1 cellular context compared by ENCODE assay signal in the genomic region with DNA sequence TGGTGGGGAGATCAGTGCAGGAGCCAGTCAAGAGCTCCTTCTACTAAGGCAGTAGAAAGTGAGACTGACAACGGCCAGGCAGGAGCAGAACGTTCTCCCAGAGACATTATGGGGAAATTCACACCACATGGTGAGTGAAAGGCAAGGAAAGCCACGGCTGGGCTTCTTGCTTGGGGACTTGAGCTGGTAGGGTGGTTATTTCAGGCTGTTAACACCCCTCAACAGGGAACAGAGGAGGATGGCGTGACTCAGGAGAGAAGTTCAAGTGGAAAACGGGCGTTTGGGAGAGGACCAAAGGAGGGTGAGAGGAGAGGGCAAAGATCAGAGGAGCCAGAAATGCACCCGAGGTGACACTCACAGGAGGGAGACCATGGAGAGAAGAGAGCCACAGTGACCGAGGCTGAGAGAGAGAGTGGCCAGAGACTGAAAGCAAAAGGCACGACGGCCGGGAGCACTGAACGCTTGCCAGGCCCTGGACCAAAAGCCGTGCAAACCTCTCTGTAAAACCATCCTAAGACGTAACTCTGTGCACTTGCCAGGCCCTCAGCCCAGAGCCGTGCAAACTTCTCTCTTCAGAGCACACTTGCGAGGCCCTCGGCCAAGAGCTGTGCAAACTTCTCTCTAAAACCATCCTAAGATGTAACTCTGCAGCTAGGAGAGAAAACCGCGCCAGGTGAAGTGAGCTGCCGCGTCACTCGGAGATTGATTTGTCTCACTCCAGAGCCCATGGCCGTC.
TF ChIP-seq lines count a peak whose summit lies in the region.

No MANE protein-coding gene starts in this region.

TF ChIP-seq in H1, 55 proteins besides CTCF, POLR2A, EP300 and RAD21:
- TF ChIP-seq RXRA (IDR thresholded peaks at IDR 0.05; ENCODE audit: insufficient read depth, low read depth, low read length) (no peak), FOSL1 (IDR thresholded peaks at IDR 0.05; ENCODE audit: insufficient read depth, low read depth, low read length) (no peak), ASH2L (IDR thresholded peaks at IDR 0.05; ENCODE audit: low read length) (no peak), TCF12 (IDR thresholded peaks at IDR 0.05; ENCODE audit: low read depth, low read length) (no peak), CBX5 (IDR thresholded peaks at IDR 0.05; ENCODE audit: low read depth, low read length) (no peak), KDM5A (IDR thresholded peaks at IDR 0.05; ENCODE audit: low read length) (no peak), CEBPB (IDR thresholded peaks at IDR 0.05; ENCODE audit: low read depth, low read length) (no peak), POU5F1 (IDR thresholded peaks at IDR 0.05; ENCODE audit: low read depth, low read length) (no peak), CTBP2 (IDR thresholded peaks at IDR 0.05; ENCODE audit: borderline replicate concordance, insufficient read depth, insufficient read length, low read length) (no peak), TAF1 (IDR thresholded peaks at IDR 0.05; ENCODE audit: low read depth, low read length) (no peak), CHD1 (IDR thresholded peaks at IDR 0.05; ENCODE audit: low read depth, low read length) (no peak), TBP (IDR thresholded peaks at IDR 0.05; ENCODE audit: low read depth, low read length) (no peak), GTF2F1 (IDR thresholded peaks at IDR 0.05; ENCODE audit: borderline replicate concordance, low read depth, low read length) (no peak), SP4 (IDR thresholded peaks at IDR 0.05; ENCODE audit: low read length) (no peak), SRF (IDR thresholded peaks at IDR 0.05; ENCODE audit: low read depth, low read length) (no peak)
- TF ChIP-seq, protein P1, sequence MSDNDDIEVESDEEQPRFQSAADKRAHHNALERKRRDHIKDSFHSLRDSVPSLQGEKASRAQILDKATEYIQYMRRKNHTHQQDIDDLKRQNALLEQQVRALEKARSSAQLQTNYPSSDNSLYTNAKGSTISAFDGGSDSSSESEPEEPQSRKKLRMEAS (IDR thresholded peaks at IDR 0.05): no peak
